Comparison of ENCODE assay signal across 9 cellular contexts in the genomic region with DNA sequence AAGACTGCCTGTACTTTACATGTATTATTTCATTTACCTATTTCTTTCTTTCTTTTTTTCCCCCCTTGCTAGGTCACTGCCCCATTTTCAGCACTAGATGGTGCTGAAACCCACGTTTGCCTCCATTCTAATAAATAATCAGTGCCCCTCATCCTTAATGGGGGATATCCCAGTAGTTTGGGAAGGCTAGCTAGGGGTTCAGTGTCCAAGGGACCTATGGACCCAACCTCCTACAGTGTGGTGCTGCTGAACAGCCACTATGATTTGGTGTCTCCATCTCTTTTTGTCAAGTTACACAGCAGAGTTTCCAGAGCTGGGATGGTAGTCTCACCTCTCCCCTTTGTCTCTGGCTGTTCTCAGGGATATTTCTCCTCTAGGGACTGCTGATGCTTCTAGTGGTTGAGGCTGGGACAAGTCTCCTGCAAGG. TPM values are rescaled to one million over a fixed set of nuclear protein-coding genes. Genes with fewer than 3 reads are reported as not detected.
DNase-seq lines count a peak whose midpoint lies in the region; ATAC-seq and TF ChIP-seq lines count a peak whose summit lies in the region.
"Had no signal": no experiment of that assay in that cellular context is flagged by ENCODE, and none has a peak within 500 bp of the region (broad histone marks: within the 10 kb centered on the region; RNA-seq: fewer than 3 reads in every experiment).

No MANE protein-coding gene starts in this region.

- H3K27me3 Mint-ChIP-seq in activated T-helper 2 cell treated with anti-CD3 and anti-CD28 coated beads, Interferon-gamma antibody, Interleukin-2, Interleukin-4, amounts not matched to agents 10 μg/mL and 5 μg/mL and 100 μg/mL, durations not matched to agents 14 hours and 24 hours and 36 hours (ENCODE audit: low read depth), result peaks cover 57% of the 10 kb centered on the region

- H3K9me3 ChIP-seq in adipocyte (ENCODE audit: control insufficient read depth, low read length), result no peaks in the 10 kb centered on the region
- H3K9me3 ChIP-seq in lower lobe of right lung, result no peaks in the 10 kb centered on the region
- H3K9me3 ChIP-seq: SJSA1 had no signal

- no peak for ATAC-seq in lower lobe of right lung
- no peak for ATAC-seq in GM18873 (IDR thresholded peaks at IDR 0.05; ENCODE audit: low FRiP score, unreplicated experiment)

- H3K36me3 ChIP-seq in adipocyte (ENCODE audit: control insufficient read depth, insufficient read depth, low read length, severe bottlenecking), result no peaks in the 10 kb centered on the region
- H3K36me3 ChIP-seq in lower lobe of right lung, result no peaks in the 10 kb centered on the region
- H3K36me3 ChIP-seq: SJSA1 had no signal

- intact Hi-C loops in lower lobe of right lung (cut with DNase I), result no loop called here
- intact Hi-C loops in activated T-helper 2 cell treated with anti-CD3 and anti-CD28 coated beads, Interferon-gamma antibody, Interleukin-2, Interleukin-4, amounts not matched to agents 10 μg/mL and 5 μg/mL and 100 μg/mL, durations not matched to agents 14 hours and 24 hours and 36 hours (cut with micrococcal nuclease), result loop anchor here (1.0 kb wide), 1 partner anchor 52 kb away; no protein-coding TSS in a partner anchor

- no peak overlapping the region for H3K27ac ChIP-seq in lower lobe of right lung
- H3K27ac ChIP-seq: SJSA1 had no signal

- H3K9me3 Mint-ChIP-seq in activated T-helper 2 cell treated with anti-CD3 and anti-CD28 coated beads, Interferon-gamma antibody, Interleukin-2, Interleukin-4, amounts not matched to agents 10 μg/mL and 5 μg/mL and 100 μg/mL, durations not matched to agents 14 hours and 24 hours and 36 hours, result no peaks in the 10 kb centered on the region

- H3K4me1 Mint-ChIP-seq in activated T-helper 2 cell treated with anti-CD3 and anti-CD28 coated beads, Interferon-gamma antibody, Interleukin-2, Interleukin-4, amounts not matched to agents 10 μg/mL and 5 μg/mL and 100 μg/mL, durations not matched to agents 14 hours and 24 hours and 36 hours (ENCODE audit: low read depth), result peaks cover 5% of the 10 kb centered on the region

- H3K4me3 Mint-ChIP-seq in activated T-helper 2 cell treated with anti-CD3 and anti-CD28 coated beads, Interferon-gamma antibody, Interleukin-2, Interleukin-4, amounts not matched to agents 10 μg/mL and 5 μg/mL and 100 μg/mL, durations not matched to agents 14 hours and 24 hours and 36 hours (ENCODE audit: low read depth), result no peak overlapping the region

- H3K27ac Mint-ChIP-seq in activated T-helper 2 cell treated with anti-CD3 and anti-CD28 coated beads, Interferon-gamma antibody, Interleukin-2, Interleukin-4, amounts not matched to agents 10 μg/mL and 5 μg/mL and 100 μg/mL, durations not matched to agents 14 hours and 24 hours and 36 hours, result no peak overlapping the region

- no peaks in the 10 kb centered on the region for H3K27me3 ChIP-seq in adipocyte (replicated peaks; ENCODE audit: control insufficient read depth, insufficient read depth, low read length)
- H3K27me3 ChIP-seq in lower lobe of right lung (ENCODE audit: low read depth), result no peaks in the 10 kb centered on the region
- H3K27me3 ChIP-seq: SJSA1 had no signal

- no peak overlapping the region for H3K9ac ChIP-seq in adipocyte (ENCODE audit: low read length)

- TF ChIP-seq CTCF in lower lobe of right lung (IDR thresholded peaks at IDR 0.05), result peak; percentile 62

- H3K4me1 ChIP-seq in adipocyte (ENCODE audit: control insufficient read depth, insufficient read depth, low read length) (peaks cover 12% of the 10 kb centered on the region), lower lobe of right lung (peaks cover 16% of the 10 kb centered on the region)

- DNase-seq in DMS53 treated with DMSO at 0.1 percent for 48 hours (lab: John Stamatoyannopoulos, UW; ENCODE audit: unreplicated experiment), result peak; percentile 31
- DNase-seq in HuH-7 (ENCODE audit: low spot score), result peak; percentile 23
- peak; percentile 61 for DNase-seq in adipocyte (ENCODE audit: low read depth)
- no peak for DNase-seq in lower lobe of right lung
- DNase-seq in stimulated activated CD4-positive, alpha-beta T cell treated with anti-CD3 and anti-CD28 coated beads, Interleukin-2, amount 100 ng/mL, for 24 hours, result no peak
- no peak for DNase-seq in NCI-H1048 (lab: John Stamatoyannopoulos, UW)
- DNase-seq in activated T-helper 2 cell treated with anti-CD3 and anti-CD28 coated beads, Interferon-gamma antibody, Interleukin-2, Interleukin-4, amounts not matched to agents 10 μg/mL and 5 μg/mL and 100 μg/mL, durations not matched to agents 14 hours and 24 hours and 36 hours (ENCODE audit: low spot score), result no peak

- no peak overlapping the region for H3K4me3 ChIP-seq in adipocyte (ENCODE audit: low read length)
- H3K4me3 ChIP-seq in lower lobe of right lung, result no peak overlapping the region
- H3K4me3 ChIP-seq: SJSA1 had no signal

- H3K36me3 Mint-ChIP-seq in activated T-helper 2 cell treated with anti-CD3 and anti-CD28 coated beads, Interferon-gamma antibody, Interleukin-2, Interleukin-4, amounts not matched to agents 10 μg/mL and 5 μg/mL and 100 μg/mL, durations not matched to agents 14 hours and 24 hours and 36 hours (ENCODE audit: low read depth), result no peaks in the 10 kb centered on the region

RNA-seq across cellular contexts. Expression of gene HCFC2, which starts 6.5 kb away (rescaled TPM):
- 18.5 TPM for total RNA-seq in lower lobe of right lung
- total RNA-seq in activated T-helper 2 cell treated with anti-CD3 and anti-CD28 coated beads, Interferon-gamma antibody, Interleukin-2, Interleukin-4, amounts not matched to agents 10 μg/mL and 5 μg/mL and 100 μg/mL, durations not matched to agents 14 hours and 24 hours and 36 hours, result 8.7 and 9.1 TPM in 2 replicates

RNA-seq across cellular contexts. Expression of gene GLT8D2, which starts 7.8 kb away (rescaled TPM):
- 10.5 TPM for total RNA-seq in lower lobe of right lung
- total RNA-seq in activated T-helper 2 cell treated with anti-CD3 and anti-CD28 coated beads, Interferon-gamma antibody, Interleukin-2, Interleukin-4, amounts not matched to agents 10 μg/mL and 5 μg/mL and 100 μg/mL, durations not matched to agents 14 hours and 24 hours and 36 hours, result 0.11 TPM in 1 of 2 replicates, not detected in the other

Comparison
In these comparisons a context has a peak if more than half of its experiments do, and no peak if none do; other contexts are left out.
1. DNase-seq: peak in DMS53 treated with DMSO at 0.1 percent for 48 hours (single experiment), HuH-7 (single experiment) and adipocyte (single experiment); none in lower lobe of right lung (single experiment), stimulated activated CD4-positive, alpha-beta T cell treated with anti-CD3 and anti-CD28 coated beads, Interleukin-2, amount 100 ng/mL, for 24 hours (0 of 2), NCI-H1048 (single experiment) and activated T-helper 2 cell treated with anti-CD3 and anti-CD28 coated beads, Interferon-gamma antibody, Interleukin-2, Interleukin-4, amounts not matched to agents 10 μg/mL and 5 μg/mL and 100 μg/mL, durations not matched to agents 14 hours and 24 hours and 36 hours (single experiment).
2. RNA of gene GLT8D2, which starts 7.8 kb away (total RNA-seq): 10.5 TPM in lower lobe of right lung (single experiment); 0.11 TPM in activated T-helper 2 cell treated with anti-CD3 and anti-CD28 coated beads, Interferon-gamma antibody, Interleukin-2, Interleukin-4, amounts not matched to agents 10 μg/mL and 5 μg/mL and 100 μg/mL, durations not matched to agents 14 hours and 24 hours and 36 hours; every median in the first group is over 10 times any median in the second.